9 cellular contexts compared by ENCODE assay signal in the genomic region with DNA sequence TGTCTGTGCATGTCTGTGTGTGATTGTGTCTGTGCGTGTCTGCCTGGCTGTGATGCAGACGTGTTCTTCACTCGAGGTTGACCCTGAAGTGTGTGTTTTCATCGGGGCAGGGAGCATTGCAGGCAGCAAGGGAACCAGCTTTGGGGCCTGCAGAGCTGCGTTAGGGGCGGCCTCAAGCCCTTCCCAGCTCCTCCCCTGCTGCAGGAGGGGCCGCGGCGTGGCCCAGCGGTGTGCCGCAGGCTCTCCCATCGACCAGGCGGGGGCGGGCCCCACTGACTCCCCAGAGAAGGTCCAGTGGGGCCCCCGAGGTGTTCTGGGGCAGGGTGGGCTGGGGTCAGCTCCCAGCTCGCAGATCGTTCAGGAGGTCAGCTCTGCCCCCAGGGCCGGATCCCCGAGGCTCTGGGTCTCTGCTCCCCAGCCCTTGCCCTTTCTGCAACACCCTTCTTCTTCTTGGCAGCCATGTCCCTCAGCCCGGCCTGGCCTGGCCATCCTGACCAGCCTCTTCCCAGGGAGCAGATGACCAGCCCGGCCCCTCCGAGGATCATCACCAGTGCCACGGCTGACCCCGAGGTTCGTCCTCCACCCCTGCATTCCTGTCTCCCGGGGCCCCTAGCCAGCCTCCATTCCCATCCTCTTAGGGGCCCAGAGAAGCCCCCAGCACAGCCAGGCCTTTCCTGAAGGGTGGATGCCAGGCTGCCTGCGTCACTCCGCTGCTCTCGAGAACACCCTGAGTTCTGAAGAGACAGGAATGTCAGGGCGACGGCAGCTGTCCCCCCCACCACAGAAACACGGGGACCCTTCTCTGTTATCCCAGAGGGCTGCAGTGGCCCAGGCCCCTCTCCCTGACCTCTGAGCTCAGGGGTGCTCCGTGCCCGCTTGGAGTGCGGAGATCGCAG. TPM values are rescaled to one million over a fixed set of nuclear protein-coding genes. Genes with fewer than 3 reads are reported as not detected.
DNase-seq lines count a peak whose midpoint lies in the region; ATAC-seq and TF ChIP-seq lines count a peak whose summit lies in the region.
"Had no signal": no experiment of that assay in that cellular context is flagged by ENCODE, and none has a peak within 500 bp of the region (broad histone marks: within the 10 kb centered on the region; RNA-seq: fewer than 3 reads in every experiment).

No MANE protein-coding gene starts in this region.

- BruUV-seq in OCI-LY7 (replicated peaks; lab: Mats Ljungman, UMichigan): no TSS peak

- H3K4me2 ChIP-seq in OCI-LY7 (ENCODE audit: low read length): no peak overlapping the region

- H3K9ac ChIP-seq in SK-N-MC (ENCODE audit: insufficient read length): peak overlapping the region; percentile 50

- peak in 1 of 6 experiments; percentile 27 for TF ChIP-seq CTCF in thyroid gland (IDR thresholded peaks at IDR 0.05)
- TF ChIP-seq CTCF in OCI-LY7 (conservative IDR thresholded peaks at IDR 0.05; ENCODE audit: low read length): no peak

- no peaks in the 10 kb centered on the region for H4K20me1 ChIP-seq in OCI-LY7 (ENCODE audit: insufficient read depth, low read length)

- H3K9me3 ChIP-seq in SK-N-MC (ENCODE audit: low read depth, low read length) (0 out of 2 replicates have a peak, but pooled peaks cover 3% of the 10 kb centered on the region), thyroid gland (no peaks in the 10 kb centered on the region), OCI-LY7 (ENCODE audit: low read length) (peaks cover 8% of the 10 kb centered on the region; the same call in 1 of the 2 replicates)

- no peak for DNase-seq in activated T-cell treated with anti-CD3 and anti-CD28 coated beads, Interleukin-2, amount 50 U/mL, for 4 hours
- DNase-seq in activated T-cell treated with anti-CD3 and anti-CD28 coated beads, Interleukin-2, amount 50 U/mL, for 24 hours: no peak
- DNase-seq in SK-N-MC (ENCODE audit: low read depth, low spot score) (no peak), iPS-NIHi7 (ENCODE audit: extremely low spot score) (peak; percentile 64), thyroid gland (peak; percentile 54 to 66), OCI-LY7 (ENCODE audit: low spot score) (no peak), NCI-H2171 treated with DMSO at 0.1 percent for 48 hours (lab: John Stamatoyannopoulos, UW) (no peak)
- no peak for DNase-seq in T-helper 2 cell treated with Interferon-gamma antibody and Interleukin-4, amounts not matched to agents 5 μg/mL and 100 μg/mL, for 36 hours (ENCODE audit: low spot score)

- CTCF ChIA-PET in OCI-LY7 (lab: Charles Lee; ENCODE audit: unreplicated experiment): interaction anchor here (0.7 kb wide), 1 partner anchor 18 kb away, joined by 4 read pairs; no protein-coding TSS in a partner anchor

- no peaks in the 10 kb centered on the region for H3K36me3 ChIP-seq in SK-N-MC (ENCODE audit: insufficient read depth, low read length)
- no peaks in the 10 kb centered on the region for H3K36me3 ChIP-seq in thyroid gland
- no peaks in the 10 kb centered on the region for H3K36me3 ChIP-seq in OCI-LY7 (ENCODE audit: insufficient read depth, low read length)

- intact Hi-C loops in thyroid gland (cut with DNase I) (no loop called here), OCI-LY7 (cut with micrococcal nuclease; ENCODE audit: unreplicated experiment) (no loop called here)

- H3K27ac Mint-ChIP-seq in activated T-cell treated with anti-CD3 and anti-CD28 coated beads, Interleukin-2, amount 50 U/mL, for 24 hours: no peak overlapping the region
- no peak overlapping the region for H3K27ac Mint-ChIP-seq in T-helper 2 cell treated with Interferon-gamma antibody and Interleukin-4, amounts not matched to agents 5 μg/mL and 100 μg/mL, for 36 hours

- POLR2A ChIA-PET in OCI-LY7 (lab: Charles Lee): no interaction called here

- no peaks in the 10 kb centered on the region for H3K9me2 ChIP-seq in OCI-LY7 (ENCODE audit: insufficient read depth, low read length)

- H3K79me2 ChIP-seq in OCI-LY7 (ENCODE audit: insufficient read depth, low read depth, low read length): no peaks in the 10 kb centered on the region

- H3K4me3 ChIP-seq in SK-N-MC: peak overlapping the region; percentile 54
- H3K4me3 ChIP-seq in thyroid gland (replicated peaks in 1 of 3): no peak overlapping the region
- no peak overlapping the region for H3K4me3 ChIP-seq in OCI-LY7 (ENCODE audit: low read depth, low read length, poor library complexity, severe bottlenecking)

- no peaks in the 10 kb centered on the region for H3K27me3 ChIP-seq in thyroid gland

- H2AFZ ChIP-seq in OCI-LY7 (ENCODE audit: low read length): no peak overlapping the region

- H3K27me3 Mint-ChIP-seq in activated T-cell treated with anti-CD3 and anti-CD28 coated beads, Interleukin-2, amount 50 U/mL, for 4 hours (ENCODE audit: low read depth): no peaks in the 10 kb centered on the region
- no peaks in the 10 kb centered on the region for H3K27me3 Mint-ChIP-seq in activated T-cell treated with anti-CD3 and anti-CD28 coated beads, Interleukin-2, amount 50 U/mL, for 24 hours
- H3K27me3 Mint-ChIP-seq in T-helper 2 cell treated with Interferon-gamma antibody and Interleukin-4, amounts not matched to agents 5 μg/mL and 100 μg/mL, for 36 hours (ENCODE audit: low read depth): no peaks in the 10 kb centered on the region

- H3K4me3 Mint-ChIP-seq in activated T-cell treated with anti-CD3 and anti-CD28 coated beads, Interleukin-2, amount 50 U/mL, for 4 hours: no peak overlapping the region
- no peak overlapping the region for H3K4me3 Mint-ChIP-seq in activated T-cell treated with anti-CD3 and anti-CD28 coated beads, Interleukin-2, amount 50 U/mL, for 24 hours
- H3K4me3 Mint-ChIP-seq in T-helper 2 cell treated with Interferon-gamma antibody and Interleukin-4, amounts not matched to agents 5 μg/mL and 100 μg/mL, for 36 hours: no peak overlapping the region

- H3K9me3 Mint-ChIP-seq in activated T-cell treated with anti-CD3 and anti-CD28 coated beads, Interleukin-2, amount 50 U/mL, for 4 hours: no peaks in the 10 kb centered on the region
- H3K9me3 Mint-ChIP-seq in activated T-cell treated with anti-CD3 and anti-CD28 coated beads, Interleukin-2, amount 50 U/mL, for 24 hours: no peaks in the 10 kb centered on the region
- no peaks in the 10 kb centered on the region for H3K9me3 Mint-ChIP-seq in T-helper 2 cell treated with Interferon-gamma antibody and Interleukin-4, amounts not matched to agents 5 μg/mL and 100 μg/mL, for 36 hours

- TF ChIP-seq POLR2A in thyroid gland (IDR thresholded peaks at IDR 0.05): no peak

- WGBS in thyroid gland, 2 donors: 54 to 61% methylated on average over 23 to 27 of the region's 36 CpGs

- no peaks in the 10 kb centered on the region for H3K4me1 Mint-ChIP-seq in activated T-cell treated with anti-CD3 and anti-CD28 coated beads, Interleukin-2, amount 50 U/mL, for 4 hours (ENCODE audit: low read depth)
- no peaks in the 10 kb centered on the region for H3K4me1 Mint-ChIP-seq in activated T-cell treated with anti-CD3 and anti-CD28 coated beads, Interleukin-2, amount 50 U/mL, for 24 hours (ENCODE audit: low read depth)
- no peaks in the 10 kb centered on the region for H3K4me1 Mint-ChIP-seq in T-helper 2 cell treated with Interferon-gamma antibody and Interleukin-4, amounts not matched to agents 5 μg/mL and 100 μg/mL, for 36 hours (ENCODE audit: low read depth)

- peak overlapping the region; percentile 69; the same call in 1 of the 2 replicates for H3K27ac ChIP-seq in SK-N-MC
- H3K27ac ChIP-seq in thyroid gland: no peak overlapping the region
- H3K27ac ChIP-seq in OCI-LY7 (ENCODE audit: low read depth, low read length, poor library complexity, severe bottlenecking): no peak overlapping the region
- H3K27ac ChIP-seq: epithelial cell of prostate had no signal

- H3K4me1 ChIP-seq in thyroid gland: peaks cover 0 to 5% of the 10 kb centered on the region in 2 donors
- no peaks in the 10 kb centered on the region for H3K4me1 ChIP-seq in OCI-LY7 (ENCODE audit: insufficient read depth, low read length, poor library complexity, severe bottlenecking)

- ATAC-seq in activated T-cell treated with anti-CD3 and anti-CD28 coated beads, Interleukin-2, amount 50 U/mL, for 4 hours: peak; percentile 61 to 65

- H3K36me3 Mint-ChIP-seq in activated T-cell treated with anti-CD3 and anti-CD28 coated beads, Interleukin-2, amount 50 U/mL, for 4 hours (ENCODE audit: insufficient read depth): no peaks in the 10 kb centered on the region
- H3K36me3 Mint-ChIP-seq in activated T-cell treated with anti-CD3 and anti-CD28 coated beads, Interleukin-2, amount 50 U/mL, for 24 hours (ENCODE audit: low read depth): no peaks in the 10 kb centered on the region
- no peaks in the 10 kb centered on the region for H3K36me3 Mint-ChIP-seq in T-helper 2 cell treated with Interferon-gamma antibody and Interleukin-4, amounts not matched to agents 5 μg/mL and 100 μg/mL, for 36 hours (ENCODE audit: low read depth)

RNA-seq across cellular contexts. Expression of a gene that starts 11.1 kb away (rescaled TPM):
- not detected for total RNA-seq in activated T-cell treated with anti-CD3 and anti-CD28 coated beads, Interleukin-2, amount 50 U/mL, for 4 hours
- total RNA-seq in thyroid gland: under 1 TPM; 0.20 to 0.67 (median 0.38) TPM
- total RNA-seq in OCI-LY7 (2014; rRNA removed; shearing (Covaris generic)): 0.03 and 0.09 TPM in 2 replicates
- 1.7 and 1.9 TPM in 2 replicates for total RNA-seq in OCI-LY7 (2022)

RNA-seq across cellular contexts. Expression of a gene that starts 27.3 kb away (rescaled TPM):
- total RNA-seq in activated T-cell treated with anti-CD3 and anti-CD28 coated beads, Interleukin-2, amount 50 U/mL, for 4 hours: under 1 TPM; 0.08 to 0.35 (median 0.14) TPM
- total RNA-seq in thyroid gland (1 to 10 TPM in 3 of 4 donors, under 1 TPM in 1; 0.11 to 3.8 (median 2.6) TPM), OCI-LY7 (2022) (3.4 and 5.0 TPM in 2 replicates)
- total RNA-seq in OCI-LY7 (2014; rRNA removed; shearing (Covaris generic)): 7.6 and 7.7 TPM in 2 replicates

RNA-seq across cellular contexts. Expression of a gene that starts 31.4 kb away (rescaled TPM):
- under 1 TPM; 0.13 to 0.91 (median 0.22) TPM for total RNA-seq in activated T-cell treated with anti-CD3 and anti-CD28 coated beads, Interleukin-2, amount 50 U/mL, for 4 hours
- total RNA-seq in thyroid gland (10 to 100 TPM in 1 of 4 donors, 1 to 10 TPM in 3; 2.8 to 15.3 (median 5.8) TPM), OCI-LY7 (2022) (7.6 and 10.2 TPM in 2 replicates)
- total RNA-seq in OCI-LY7 (2014; rRNA removed; shearing (Covaris generic)): 7.3 and 8.2 TPM in 2 replicates

Comparison
In these comparisons a context has a peak if more than half of its experiments do, and no peak if none do; other contexts are left out.
1. DNase-seq: peak in iPS-NIHi7 (single experiment) and thyroid gland (2 of 2); none in activated T-cell treated with anti-CD3 and anti-CD28 coated beads, Interleukin-2, amount 50 U/mL, for 4 hours (single experiment), activated T-cell treated with anti-CD3 and anti-CD28 coated beads, Interleukin-2, amount 50 U/mL, for 24 hours (single experiment), SK-N-MC (single experiment), OCI-LY7 (single experiment), T-helper 2 cell treated with Interferon-gamma antibody and Interleukin-4, amounts not matched to agents 5 μg/mL and 100 μg/mL, for 36 hours (single experiment) and NCI-H2171 treated with DMSO at 0.1 percent for 48 hours (single experiment).